Comparison of ENCODE assay signal across 1 cellular context in the genomic region with DNA sequence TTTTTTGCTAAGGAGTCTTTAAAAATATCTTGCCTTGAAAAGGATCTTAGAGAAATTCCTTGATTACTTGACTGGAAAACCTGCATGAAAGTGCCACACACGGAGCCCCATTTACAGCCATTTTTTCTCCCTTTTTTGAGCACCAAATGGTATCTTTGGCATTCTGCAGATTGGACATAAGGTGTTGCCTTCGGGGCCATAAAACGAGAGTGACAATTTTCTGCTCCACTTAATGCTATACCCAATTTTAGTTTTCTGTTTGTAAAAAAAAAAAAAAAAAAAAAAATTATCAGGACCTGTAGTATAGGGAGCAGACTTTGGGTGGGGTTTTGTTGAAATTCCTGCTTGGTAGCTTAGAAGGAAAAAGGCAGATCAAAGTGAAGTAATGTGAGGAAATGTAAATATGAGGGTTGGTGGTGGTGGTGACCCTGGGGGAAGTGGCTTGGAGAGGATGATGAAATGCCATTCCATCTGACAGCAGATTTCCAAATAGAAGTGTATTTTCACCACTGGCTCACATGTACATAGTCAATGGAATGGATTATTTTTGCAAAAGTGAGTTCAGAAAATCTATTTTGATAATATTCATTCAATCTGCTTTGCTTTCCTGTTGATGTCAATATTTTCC.
A peak's percentile ranks its signal among the peaks of the same experiment; 100 is the strongest.
TF ChIP-seq lines count a peak whose summit lies in the region.

No MANE protein-coding gene starts in this region.

TF ChIP-seq in HepG2, 621 proteins besides CTCF, POLR2A, EP300 and RAD21 (continued from another document and continues in another):
- TF ChIP-seq, protein P1, sequence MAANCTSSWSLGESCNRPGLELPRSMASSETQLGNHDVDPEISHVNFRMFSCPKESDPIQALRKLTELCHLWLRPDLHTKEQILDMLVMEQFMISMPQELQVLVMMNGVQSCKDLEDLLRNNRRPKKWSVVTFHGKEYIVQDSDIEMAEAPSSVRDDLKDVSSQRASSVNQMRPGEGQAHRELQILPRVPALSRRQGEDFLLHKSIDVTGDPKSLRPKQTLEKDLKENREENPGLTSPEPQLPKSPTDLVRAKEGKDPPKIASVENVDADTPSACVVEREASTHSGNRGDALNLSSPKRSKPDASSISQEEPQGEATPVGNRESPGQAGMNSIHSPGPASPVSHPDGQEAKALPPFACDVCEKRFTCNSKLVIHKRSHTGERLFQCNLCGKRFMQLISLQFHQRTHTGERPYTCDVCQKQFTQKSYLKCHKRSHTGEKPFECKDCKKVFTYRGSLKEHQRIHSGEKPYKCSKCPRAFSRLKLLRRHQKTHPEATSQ (CRISPR knock-in tag; IDR thresholded peaks at IDR 0.05; ENCODE audit: borderline replicate concordance), result peak; percentile 66; the same call in 1 of the 2 replicates
- TF ChIP-seq ZBTB38 (CRISPR knock-in tag; IDR thresholded peaks at IDR 0.05) (no peak), ZNF615 (CRISPR knock-in tag; IDR thresholded peaks at IDR 0.05; ENCODE audit: borderline replicate concordance) (no peak), CBX1 (IDR thresholded peaks at IDR 0.05; ENCODE audit: low read depth) (peak; percentile 72), ZSCAN29 (CRISPR knock-in tag; conservative IDR thresholded peaks at IDR 0.05) (no peak), ZNF3 (CRISPR knock-in tag; IDR thresholded peaks at IDR 0.05) (peak; percentile 92), E2F5 (CRISPR knock-in tag; conservative IDR thresholded peaks at IDR 0.05) (no peak), KLF15 (CRISPR knock-in tag; IDR thresholded peaks at IDR 0.05; ENCODE audit: borderline replicate concordance) (no peak), ZNF543 (CRISPR knock-in tag; IDR thresholded peaks at IDR 0.05) (no peak), PRDM4 (CRISPR knock-in tag; IDR thresholded peaks at IDR 0.05; ENCODE audit: borderline replicate concordance) (no peak; the same call in 1 of the 2 replicates), CAMTA2 (CRISPR knock-in tag; IDR thresholded peaks at IDR 0.05; ENCODE audit: borderline replicate concordance) (no peak), MLXIP (CRISPR knock-in tag; IDR thresholded peaks at IDR 0.05; ENCODE audit: borderline replicate concordance) (no peak), GATA4 (IDR thresholded peaks at IDR 0.05; ENCODE audit: borderline replicate concordance, low read depth) (no peak), POLR2AphosphoS2 (IDR thresholded peaks at IDR 0.05; ENCODE audit: low read depth, low read length) (no peak), FOXA1 (IDR thresholded peaks at IDR 0.05) (peak; percentile 74), FOXA1 (CRISPR knock-in tag; IDR thresholded peaks at IDR 0.05) (peak; percentile 99), YEATS2 (CRISPR knock-in tag; IDR thresholded peaks at IDR 0.05; ENCODE audit: borderline replicate concordance) (no peak), ZNF570 (CRISPR knock-in tag; IDR thresholded peaks at IDR 0.05; ENCODE audit: borderline replicate concordance) (no peak), SP140L (CRISPR knock-in tag; IDR thresholded peaks at IDR 0.05; ENCODE audit: borderline replicate concordance) (0 out of 2 replicates have a peak, but pooled peaks have one; percentile 32), ZFYVE20 (CRISPR knock-in tag; IDR thresholded peaks at IDR 0.05; ENCODE audit: borderline replicate concordance, low read depth) (no peak), ZMYM4 (CRISPR knock-in tag; IDR thresholded peaks at IDR 0.05) (peak; percentile 86; the same call in 1 of the 2 replicates), KLF6 (CRISPR knock-in tag; IDR thresholded peaks at IDR 0.05) (peak; percentile 61; the same call in 1 of the 2 replicates), PAF1 (CRISPR knock-in tag; IDR thresholded peaks at IDR 0.05) (no peak), ZNF737 (CRISPR knock-in tag; IDR thresholded peaks at IDR 0.05; ENCODE audit: borderline replicate concordance) (no peak), SATB2 (CRISPR knock-in tag; IDR thresholded peaks at IDR 0.05) (no peak), KDM1A (CRISPR knock-in tag; IDR thresholded peaks at IDR 0.05) (peak; percentile 86), ZNF557 (CRISPR knock-in tag; IDR thresholded peaks at IDR 0.05) (no peak), RARA (CRISPR knock-in tag; IDR thresholded peaks at IDR 0.05) (peak; percentile 95), ZNF24 (IDR thresholded peaks at IDR 0.05) (no peak), ZNF44 (CRISPR knock-in tag; IDR thresholded peaks at IDR 0.05) (no peak), MBD4 (IDR thresholded peaks at IDR 0.05; ENCODE audit: borderline replicate concordance, low read length) (no peak; the same call in 1 of the 2 replicates), FOSL1 (CRISPR knock-in tag; IDR thresholded peaks at IDR 0.05; ENCODE audit: borderline replicate concordance) (no peak), RAD51 (IDR thresholded peaks at IDR 0.05; ENCODE audit: borderline replicate concordance) (no peak), POGZ (CRISPR knock-in tag; IDR thresholded peaks at IDR 0.05) (peak; percentile 93), ZNF7 (CRISPR knock-in tag; IDR thresholded peaks at IDR 0.05) (no peak), HIVEP1 (CRISPR knock-in tag; IDR thresholded peaks at IDR 0.05) (no peak), ZNF101 (CRISPR knock-in tag; IDR thresholded peaks at IDR 0.05; ENCODE audit: borderline replicate concordance, low read depth) (no peak), XBP1 (CRISPR knock-in tag; IDR thresholded peaks at IDR 0.05) (no peak), SCMH1 (CRISPR knock-in tag; IDR thresholded peaks at IDR 0.05; ENCODE audit: borderline replicate concordance) (no peak)
- TF ChIP-seq, protein P2, sequence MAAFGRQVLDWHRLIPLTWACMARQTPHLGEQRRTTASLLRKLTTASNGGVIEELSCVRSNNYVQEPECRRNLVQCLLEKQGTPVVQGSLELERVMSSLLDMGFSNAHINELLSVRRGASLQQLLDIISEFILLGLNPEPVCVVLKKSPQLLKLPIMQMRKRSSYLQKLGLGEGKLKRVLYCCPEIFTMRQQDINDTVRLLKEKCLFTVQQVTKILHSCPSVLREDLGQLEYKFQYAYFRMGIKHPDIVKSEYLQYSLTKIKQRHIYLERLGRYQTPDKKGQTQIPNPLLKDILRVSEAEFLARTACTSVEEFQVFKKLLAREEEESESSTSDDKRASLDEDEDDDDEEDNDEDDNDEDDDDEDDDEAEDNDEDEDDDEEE (CRISPR knock-in tag; IDR thresholded peaks at IDR 0.05), result no peak
- TF ChIP-seq, protein P3, sequence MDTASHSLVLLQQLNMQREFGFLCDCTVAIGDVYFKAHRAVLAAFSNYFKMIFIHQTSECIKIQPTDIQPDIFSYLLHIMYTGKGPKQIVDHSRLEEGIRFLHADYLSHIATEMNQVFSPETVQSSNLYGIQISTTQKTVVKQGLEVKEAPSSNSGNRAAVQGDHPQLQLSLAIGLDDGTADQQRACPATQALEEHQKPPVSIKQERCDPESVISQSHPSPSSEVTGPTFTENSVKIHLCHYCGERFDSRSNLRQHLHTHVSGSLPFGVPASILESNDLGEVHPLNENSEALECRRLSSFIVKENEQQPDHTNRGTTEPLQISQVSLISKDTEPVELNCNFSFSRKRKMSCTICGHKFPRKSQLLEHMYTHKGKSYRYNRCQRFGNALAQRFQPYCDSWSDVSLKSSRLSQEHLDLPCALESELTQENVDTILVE (CRISPR knock-in tag; IDR thresholded peaks at IDR 0.05), result peak; percentile 66; the same call in 1 of the 2 replicates
- TF ChIP-seq, protein P4, sequence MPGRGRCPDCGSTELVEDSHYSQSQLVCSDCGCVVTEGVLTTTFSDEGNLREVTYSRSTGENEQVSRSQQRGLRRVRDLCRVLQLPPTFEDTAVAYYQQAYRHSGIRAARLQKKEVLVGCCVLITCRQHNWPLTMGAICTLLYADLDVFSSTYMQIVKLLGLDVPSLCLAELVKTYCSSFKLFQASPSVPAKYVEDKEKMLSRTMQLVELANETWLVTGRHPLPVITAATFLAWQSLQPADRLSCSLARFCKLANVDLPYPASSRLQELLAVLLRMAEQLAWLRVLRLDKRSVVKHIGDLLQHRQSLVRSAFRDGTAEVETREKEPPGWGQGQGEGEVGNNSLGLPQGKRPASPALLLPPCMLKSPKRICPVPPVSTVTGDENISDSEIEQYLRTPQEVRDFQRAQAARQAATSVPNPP (CRISPR knock-in tag; IDR thresholded peaks at IDR 0.05), result 0 out of 2 replicates have a peak, but pooled peaks have one; percentile 56
- TF ChIP-seq, protein P5, sequence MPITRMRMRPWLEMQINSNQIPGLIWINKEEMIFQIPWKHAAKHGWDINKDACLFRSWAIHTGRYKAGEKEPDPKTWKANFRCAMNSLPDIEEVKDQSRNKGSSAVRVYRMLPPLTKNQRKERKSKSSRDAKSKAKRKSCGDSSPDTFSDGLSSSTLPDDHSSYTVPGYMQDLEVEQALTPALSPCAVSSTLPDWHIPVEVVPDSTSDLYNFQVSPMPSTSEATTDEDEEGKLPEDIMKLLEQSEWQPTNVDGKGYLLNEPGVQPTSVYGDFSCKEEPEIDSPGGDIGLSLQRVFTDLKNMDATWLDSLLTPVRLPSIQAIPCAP (CRISPR knock-in tag; IDR thresholded peaks at IDR 0.05; ENCODE audit: low read depth), result no peak
- TF ChIP-seq, protein P6, sequence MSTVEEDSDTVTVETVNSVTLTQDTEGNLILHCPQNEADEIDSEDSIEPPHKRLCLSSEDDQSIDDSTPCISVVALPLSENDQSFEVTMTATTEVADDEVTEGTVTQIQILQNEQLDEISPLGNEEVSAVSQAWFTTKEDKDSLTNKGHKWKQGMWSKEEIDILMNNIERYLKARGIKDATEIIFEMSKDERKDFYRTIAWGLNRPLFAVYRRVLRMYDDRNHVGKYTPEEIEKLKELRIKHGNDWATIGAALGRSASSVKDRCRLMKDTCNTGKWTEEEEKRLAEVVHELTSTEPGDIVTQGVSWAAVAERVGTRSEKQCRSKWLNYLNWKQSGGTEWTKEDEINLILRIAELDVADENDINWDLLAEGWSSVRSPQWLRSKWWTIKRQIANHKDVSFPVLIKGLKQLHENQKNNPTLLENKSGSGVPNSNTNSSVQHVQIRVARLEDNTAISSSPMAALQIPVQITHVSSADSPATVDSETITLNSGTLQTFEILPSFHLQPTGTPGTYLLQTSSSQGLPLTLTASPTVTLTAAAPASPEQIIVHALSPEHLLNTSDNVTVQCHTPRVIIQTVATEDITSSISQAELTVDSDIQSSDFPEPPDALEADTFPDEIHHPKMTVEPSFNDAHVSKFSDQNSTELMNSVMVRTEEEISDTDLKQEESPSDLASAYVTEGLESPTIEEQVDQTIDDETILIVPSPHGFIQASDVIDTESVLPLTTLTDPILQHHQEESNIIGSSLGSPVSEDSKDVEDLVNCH (CRISPR knock-in tag; IDR thresholded peaks at IDR 0.05), result no peak
- TF ChIP-seq, protein P7, sequence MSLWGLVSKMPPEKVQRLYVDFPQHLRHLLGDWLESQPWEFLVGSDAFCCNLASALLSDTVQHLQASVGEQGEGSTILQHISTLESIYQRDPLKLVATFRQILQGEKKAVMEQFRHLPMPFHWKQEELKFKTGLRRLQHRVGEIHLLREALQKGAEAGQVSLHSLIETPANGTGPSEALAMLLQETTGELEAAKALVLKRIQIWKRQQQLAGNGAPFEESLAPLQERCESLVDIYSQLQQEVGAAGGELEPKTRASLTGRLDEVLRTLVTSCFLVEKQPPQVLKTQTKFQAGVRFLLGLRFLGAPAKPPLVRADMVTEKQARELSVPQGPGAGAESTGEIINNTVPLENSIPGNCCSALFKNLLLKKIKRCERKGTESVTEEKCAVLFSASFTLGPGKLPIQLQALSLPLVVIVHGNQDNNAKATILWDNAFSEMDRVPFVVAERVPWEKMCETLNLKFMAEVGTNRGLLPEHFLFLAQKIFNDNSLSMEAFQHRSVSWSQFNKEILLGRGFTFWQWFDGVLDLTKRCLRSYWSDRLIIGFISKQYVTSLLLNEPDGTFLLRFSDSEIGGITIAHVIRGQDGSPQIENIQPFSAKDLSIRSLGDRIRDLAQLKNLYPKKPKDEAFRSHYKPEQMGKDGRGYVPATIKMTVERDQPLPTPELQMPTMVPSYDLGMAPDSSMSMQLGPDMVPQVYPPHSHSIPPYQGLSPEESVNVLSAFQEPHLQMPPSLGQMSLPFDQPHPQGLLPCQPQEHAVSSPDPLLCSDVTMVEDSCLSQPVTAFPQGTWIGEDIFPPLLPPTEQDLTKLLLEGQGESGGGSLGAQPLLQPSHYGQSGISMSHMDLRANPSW (CRISPR knock-in tag; IDR thresholded peaks at IDR 0.05; ENCODE audit: borderline replicate concordance), result 0 out of 2 replicates have a peak, but pooled peaks have one; percentile 52
